In the genomic region with DNA sequence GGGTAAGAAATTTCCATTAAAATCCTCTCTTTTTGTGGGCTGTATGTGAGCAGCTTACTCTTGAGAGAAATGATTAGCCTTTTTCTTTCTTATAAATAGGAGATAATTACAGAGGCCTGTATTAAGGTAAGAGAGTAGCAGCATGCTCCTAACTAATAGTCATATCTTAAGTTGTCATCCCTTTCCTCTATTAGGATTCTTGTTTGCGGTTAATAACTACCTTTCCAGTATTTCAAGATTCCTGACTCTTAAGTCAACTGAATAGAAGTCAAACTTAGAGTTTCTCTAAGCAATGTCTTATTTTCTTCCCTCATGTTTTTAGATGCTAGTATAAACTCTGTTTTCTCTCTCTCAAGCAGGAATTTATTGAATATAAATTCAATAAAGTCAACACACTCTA, we compare ENCODE assay signal across 23 cellular contexts.
"Had no signal": no experiment of that assay in that cellular context is flagged by ENCODE, and none has a peak within 500 bp of the region (broad histone marks: within the 10 kb centered on the region; RNA-seq: fewer than 3 reads in every experiment).

No MANE protein-coding gene starts in this region.

- H3K9me3 ChIP-seq: pancreas, prostate gland, right lobe of liver, thyroid gland had no signal

- H3K36me3 ChIP-seq: neutrophil, pancreas, prostate gland, right lobe of liver, stomach, thoracic aorta, thyroid gland, tibial nerve, vagina had no signal

- H3K27ac ChIP-seq: neutrophil, pancreas, prostate gland, right lobe of liver, skin epidermis, stomach, thoracic aorta, thyroid gland, tibial nerve, vagina had no signal

- H3K27me3 ChIP-seq: neutrophil, pancreas, right lobe of liver, stomach, thyroid gland, tibial nerve, vagina had no signal

- ATAC-seq: naive thymus-derived CD8-positive, alpha-beta T cell; natural killer cell treated with Interleukin-12 subunit alpha and Interleukin-12 subunit beta and Interleukin-15 and Interleukin-18, amount 100 ng/mL, for 72 hours; pancreas; right cardiac atrium; right lobe of liver; stimulated activated effector memory CD8-positive, alpha-beta T cell treated with anti-CD3 and anti-CD28 coated beads, Interleukin-12 subunit alpha, Interleukin-12 subunit beta, amount 100 ng/mL, for 72 hours; stimulated activated naive B cell treated with anti-CD40 and anti-IgM and Interleukin-4, amounts not matched to agents 10 μg/mL and 1 μg/mL and 100 μg/mL, for 72 hours had no signal

- H3K4me3 ChIP-seq: pancreas, prostate gland, right lobe of liver, skin epidermis, stomach, thoracic aorta, thyroid gland, tibial nerve, vagina had no signal

- H3K4me1 ChIP-seq: pancreas, prostate gland, right lobe of liver, stomach, thyroid gland, tibial nerve, vagina had no signal

- DNase-seq: naive B cell; naive thymus-derived CD8-positive, alpha-beta T cell; nephron progenitor cell; nucleus accumbens; pancreas; right lobe of liver; stimulated activated CD4-positive, alpha-beta T cell treated with anti-CD3 and anti-CD28 coated beads, Interleukin-15, amount 100 ng/mL, for 24 hours; stimulated activated CD4-positive, alpha-beta T cell treated with anti-CD3 and anti-CD28 coated beads, Interleukin-2, amount 100 ng/mL, for 24 hours; stimulated activated CD4-positive, alpha-beta T cell treated with anti-CD3 and anti-CD28 coated beads, Interleukin-2, amount 100 ng/mL, for 48 hours; stimulated activated CD4-positive, alpha-beta T cell treated with anti-CD3 and anti-CD28 coated beads, Interleukin-4, amount 100 ng/mL, for 24 hours; stimulated activated naive B cell treated with anti-CD40 and anti-IgM and Interleukin-4, amounts not matched to agents 10 μg/mL and 1 μg/mL and 100 μg/mL, for 72 hours; stimulated activated naive CD4-positive, alpha-beta T cell treated with Interleukin-2 at 50 U/mL for 16 hours; stomach; thyroid gland had no signal
